1 cellular context compared by ENCODE assay signal in the genomic region with DNA sequence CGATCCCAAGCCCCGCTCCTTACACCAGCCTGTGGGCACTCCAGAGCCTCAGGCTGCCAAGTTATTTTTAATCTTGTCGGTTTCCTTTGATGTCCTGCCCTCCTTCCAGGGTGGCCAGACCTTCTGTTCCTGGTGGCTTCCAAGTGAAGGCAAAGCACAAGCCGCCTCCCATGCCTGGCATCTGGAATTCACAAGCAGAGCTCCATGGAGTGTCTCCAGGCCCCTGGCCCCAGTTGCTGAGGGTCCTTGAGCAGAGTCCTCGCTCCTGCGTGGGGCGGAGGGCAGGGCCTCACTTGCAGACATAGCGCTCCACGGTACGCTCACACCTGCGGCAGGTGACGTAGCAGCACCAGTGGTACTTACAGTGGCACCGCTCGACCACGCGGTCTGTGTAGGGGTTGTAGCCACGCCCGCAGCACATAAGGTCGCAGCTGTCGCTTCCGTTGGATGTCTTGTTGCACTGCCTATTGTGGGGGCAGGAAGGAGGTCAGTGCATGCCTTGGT.
TF ChIP-seq lines count a peak whose summit lies in the region.

No MANE protein-coding gene starts in this region.

TF ChIP-seq in HepG2, 621 proteins besides CTCF, POLR2A, EP300 and RAD21:
- TF ChIP-seq TBL1XR1 (IDR thresholded peaks at IDR 0.05; ENCODE audit: borderline replicate concordance, low read length, partially characterized antibody): no peak
- no peak for TF ChIP-seq ZNF512B (CRISPR knock-in tag; IDR thresholded peaks at IDR 0.05; ENCODE audit: borderline replicate concordance)
- no peak for TF ChIP-seq MED13 (CRISPR knock-in tag; IDR thresholded peaks at IDR 0.05)
- TF ChIP-seq, protein P1, sequence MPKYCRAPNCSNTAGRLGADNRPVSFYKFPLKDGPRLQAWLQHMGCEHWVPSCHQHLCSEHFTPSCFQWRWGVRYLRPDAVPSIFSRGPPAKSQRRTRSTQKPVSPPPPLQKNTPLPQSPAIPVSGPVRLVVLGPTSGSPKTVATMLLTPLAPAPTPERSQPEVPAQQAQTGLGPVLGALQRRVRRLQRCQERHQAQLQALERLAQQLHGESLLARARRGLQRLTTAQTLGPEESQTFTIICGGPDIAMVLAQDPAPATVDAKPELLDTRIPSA (CRISPR knock-in tag; IDR thresholded peaks at IDR 0.05; ENCODE audit: borderline replicate concordance): no peak
- no peak for TF ChIP-seq ZSCAN29 (CRISPR knock-in tag; conservative IDR thresholded peaks at IDR 0.05)
- no peak for TF ChIP-seq HMGA1 (CRISPR knock-in tag; conservative IDR thresholded peaks at IDR 0.05)
- no peak for TF ChIP-seq ZNF790 (CRISPR knock-in tag; IDR thresholded peaks at IDR 0.05; ENCODE audit: borderline replicate concordance)
- no peak for TF ChIP-seq CSRNP2 (CRISPR knock-in tag; conservative IDR thresholded peaks at IDR 0.05; ENCODE audit: low read depth)
- TF ChIP-seq PLRG1 (conservative IDR thresholded peaks at IDR 0.05): no peak
- TF ChIP-seq ZNF3 (CRISPR knock-in tag; IDR thresholded peaks at IDR 0.05): no peak
- no peak for TF ChIP-seq CENPT (CRISPR knock-in tag; IDR thresholded peaks at IDR 0.05; ENCODE audit: low read depth)
- TF ChIP-seq ZNF318 (CRISPR knock-in tag; IDR thresholded peaks at IDR 0.05): no peak
- no peak for TF ChIP-seq ZNF282 (IDR thresholded peaks at IDR 0.05; ENCODE audit: partially characterized antibody)
- TF ChIP-seq ARNTL (CRISPR knock-in tag; IDR thresholded peaks at IDR 0.05): no peak
- TF ChIP-seq ZSCAN30 (CRISPR knock-in tag; IDR thresholded peaks at IDR 0.05): no peak
- no peak for TF ChIP-seq STAG1 (CRISPR knock-in tag; IDR thresholded peaks at IDR 0.05)
- no peak for TF ChIP-seq ZSCAN21 (CRISPR knock-in tag; IDR thresholded peaks at IDR 0.05; ENCODE audit: borderline replicate concordance)
- no peak for TF ChIP-seq ZNF598 (CRISPR knock-in tag; IDR thresholded peaks at IDR 0.05; ENCODE audit: borderline replicate concordance)
- TF ChIP-seq HNF4G (IDR thresholded peaks at IDR 0.05; ENCODE audit: borderline replicate concordance, low read depth, low read length): no peak
- no peak for TF ChIP-seq HNF4G (CRISPR knock-in tag; IDR thresholded peaks at IDR 0.05; ENCODE audit: borderline replicate concordance, low read depth)
TF ChIP-seq in HepG2: peak in this region for 0.
